Comparison of ENCODE assay signal across 19 cellular contexts in genomic region chr12:79648872-79649271, GRCh38.
"Had no signal": no experiment of that assay in that cellular context is flagged by ENCODE, and none has a peak within 500 bp of the region (broad histone marks: within the 10 kb centered on the region; RNA-seq: fewer than 3 reads in every experiment).

No MANE protein-coding gene starts in this region.

- ATAC-seq: body of pancreas; gastrocnemius medialis; naive thymus-derived CD8-positive, alpha-beta T cell had no signal

- H3K27ac Mint-ChIP-seq: activated B cell treated with CpG ODN at 0.5 μM for 24 hours; activated CD4-positive, alpha-beta memory T cell treated with anti-CD3 and anti-CD28 coated beads for 36 hours; activated naive CD8-positive, alpha-beta T cell; activated T-helper 1 cell treated with anti-CD3 and anti-CD28 coated beads, Interleukin-12 subunit alpha, Interleukin-12 subunit beta, Interleukin-2, Interleukin-4 antibody, amounts not matched to agents 30 ng/mL and 10 ng/mL and 1 ng/mL, durations not matched to agents 14 hours and 24 hours and 36 hours; endodermal cell; naive thymus-derived CD8-positive, alpha-beta T cell; T-helper 2 cell treated with Interferon-gamma antibody and Interleukin-4, amounts not matched to agents 5 μg/mL and 100 μg/mL, for 36 hours had no signal

- H3K27ac ChIP-seq: body of pancreas, gastrocnemius medialis, tibial artery had no signal

- H3K9me3 Mint-ChIP-seq: activated B cell treated with CpG ODN at 0.5 μM for 24 hours; activated CD4-positive, alpha-beta memory T cell treated with anti-CD3 and anti-CD28 coated beads for 36 hours; activated T-helper 1 cell treated with anti-CD3 and anti-CD28 coated beads, Interleukin-12 subunit alpha, Interleukin-12 subunit beta, Interleukin-2, Interleukin-4 antibody, amounts not matched to agents 30 ng/mL and 10 ng/mL and 1 ng/mL, durations not matched to agents 14 hours and 24 hours and 36 hours; naive thymus-derived CD8-positive, alpha-beta T cell; T-helper 2 cell treated with Interferon-gamma antibody and Interleukin-4, amounts not matched to agents 5 μg/mL and 100 μg/mL, for 36 hours had no signal

- DNase-seq: activated B cell treated with CpG ODN at 0.5 μM for 24 hours; activated CD4-positive, alpha-beta memory T cell treated with anti-CD3 and anti-CD28 coated beads for 36 hours; activated CD4-positive, alpha-beta T cell treated with anti-CD3 and anti-CD28 coated beads for 4 hours; activated gamma-delta T cell treated with Interleukin-2 at 50 U/mL for 16 hours; activated T-cell treated with anti-CD3 and anti-CD28 coated beads for 4 hours; amniotic stem cell; body of pancreas; endodermal cell; gastrocnemius medialis; head of caudate nucleus; mesendoderm; naive thymus-derived CD8-positive, alpha-beta T cell; posterior cingulate gyrus; stimulated activated CD8-positive, alpha-beta memory T cell treated with anti-CD3 and anti-CD28 coated beads, Interleukin-4, amount 100 ng/mL, for 48 hours; stimulated activated naive CD4-positive, alpha-beta T cell; tibial artery had no signal

- H3K36me3 Mint-ChIP-seq: activated CD4-positive, alpha-beta memory T cell treated with anti-CD3 and anti-CD28 coated beads for 36 hours; activated naive CD8-positive, alpha-beta T cell; naive thymus-derived CD8-positive, alpha-beta T cell had no signal

- H3K4me1 ChIP-seq: gastrocnemius medialis had no signal

- H3K4me3 ChIP-seq: body of pancreas, gastrocnemius medialis, tibial artery had no signal

- H3K4me1 Mint-ChIP-seq: naive thymus-derived CD8-positive, alpha-beta T cell had no signal

- H3K27me3 Mint-ChIP-seq: activated B cell treated with CpG ODN at 0.5 μM for 24 hours; activated naive CD8-positive, alpha-beta T cell had no signal

- H3K4me3 Mint-ChIP-seq: activated B cell treated with CpG ODN at 0.5 μM for 24 hours; activated CD4-positive, alpha-beta memory T cell treated with anti-CD3 and anti-CD28 coated beads for 36 hours; activated naive CD8-positive, alpha-beta T cell; activated T-helper 1 cell treated with anti-CD3 and anti-CD28 coated beads, Interleukin-12 subunit alpha, Interleukin-12 subunit beta, Interleukin-2, Interleukin-4 antibody, amounts not matched to agents 30 ng/mL and 10 ng/mL and 1 ng/mL, durations not matched to agents 14 hours and 24 hours and 36 hours; endodermal cell; naive thymus-derived CD8-positive, alpha-beta T cell; T-helper 2 cell treated with Interferon-gamma antibody and Interleukin-4, amounts not matched to agents 5 μg/mL and 100 μg/mL, for 36 hours had no signal

- H3K9me3 ChIP-seq: body of pancreas, gastrocnemius medialis, tibial artery had no signal

- H3K27me3 ChIP-seq: body of pancreas, gastrocnemius medialis, tibial artery had no signal
